Comparison of ENCODE assay signal across 18 cellular contexts in the genomic region with DNA sequence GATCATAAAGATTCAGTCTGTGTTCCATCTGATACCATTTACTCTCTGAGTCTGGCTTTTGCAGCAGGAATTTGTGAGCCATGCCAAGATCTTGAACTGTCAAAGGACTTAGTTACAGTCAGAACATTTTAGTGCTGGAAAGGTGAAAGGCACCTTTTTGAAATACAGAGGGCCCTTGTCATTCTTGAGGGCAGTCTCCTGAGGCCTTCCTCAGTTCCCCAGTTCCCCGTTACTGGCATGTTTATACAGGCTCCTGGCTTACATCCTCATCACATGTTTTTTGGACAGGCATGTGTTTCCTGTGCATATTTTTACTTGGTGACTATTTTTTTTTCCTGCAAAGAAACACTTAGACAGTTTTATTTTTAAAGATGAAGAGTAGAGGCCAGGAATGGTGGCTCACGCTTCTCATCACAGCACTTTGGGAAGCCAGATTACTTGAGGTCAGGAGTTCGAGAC. TPM values are rescaled to one million over a fixed set of nuclear protein-coding genes. Genes with fewer than 3 reads are reported as not detected.
DNase-seq lines count a peak whose midpoint lies in the region; ATAC-seq and TF ChIP-seq lines count a peak whose summit lies in the region.
"Had no signal": no experiment of that assay in that cellular context is flagged by ENCODE, and none has a peak within 500 bp of the region (broad histone marks: within the 10 kb centered on the region; RNA-seq: fewer than 3 reads in every experiment).

No MANE protein-coding gene starts in this region.

- H3K4me3 Mint-ChIP-seq in endothelial cell (ENCODE audit: unreplicated experiment) = no peak overlapping the region
- no peak overlapping the region for H3K4me3 Mint-ChIP-seq in progenitor cell of endocrine pancreas (ENCODE audit: low read depth)

- WGBS in heart right ventricle, 2 donors = 49 to 57% methylated on average over 3 of the region's 3 CpGs

- H3K27me3 ChIP-seq in heart right ventricle = no peaks in the 10 kb centered on the region
- no peaks in the 10 kb centered on the region for H3K27me3 ChIP-seq in uterus
- H3K27me3 ChIP-seq: brain microvascular endothelial cell, SJCRH30, tibial nerve had no signal

- peaks cover 16% of the 10 kb centered on the region for H3K4me1 Mint-ChIP-seq in endothelial cell (ENCODE audit: unreplicated experiment)
- no peaks in the 10 kb centered on the region for H3K4me1 Mint-ChIP-seq in progenitor cell of endocrine pancreas (ENCODE audit: low read depth)

- H3K27ac ChIP-seq in heart right ventricle (peak overlapping the region in 7 of 10 donors; percentile 2 to 57 (median 35)), uterus (peak overlapping the region; percentile 8 to 75)
- H3K27ac ChIP-seq: brain microvascular endothelial cell, SJCRH30, tibial nerve had no signal

- ATAC-seq in heart right ventricle (peak in 7 of 8 donors; percentile 42 to 78 (median 72)), Right ventricle myocardium inferior (no peak)

- H3K4me1 ChIP-seq in heart right ventricle = peaks cover 0 to 14% (median 4%) of the 10 kb centered on the region in 9 donors
- no peaks in the 10 kb centered on the region for H3K4me1 ChIP-seq in uterus
- H3K4me1 ChIP-seq: SJCRH30, tibial nerve had no signal

- H3K9me3 ChIP-seq in heart right ventricle (no peaks in the 10 kb centered on the region), uterus (no peaks in the 10 kb centered on the region)
- H3K9me3 ChIP-seq: SJCRH30, tibial nerve had no signal

- H3K27me3 Mint-ChIP-seq in endothelial cell (ENCODE audit: unreplicated experiment) (peaks cover 4% of the 10 kb centered on the region), progenitor cell of endocrine pancreas (no peaks in the 10 kb centered on the region)

- H3K27ac Mint-ChIP-seq in endothelial cell (ENCODE audit: unreplicated experiment) (peak overlapping the region; percentile 80), progenitor cell of endocrine pancreas (no peak overlapping the region)

- H3K36me3 Mint-ChIP-seq in endothelial cell (ENCODE audit: low read depth, unreplicated experiment) = no peaks in the 10 kb centered on the region
- H3K36me3 Mint-ChIP-seq in progenitor cell of endocrine pancreas (ENCODE audit: insufficient read depth) = peaks cover 2% of the 10 kb centered on the region

- no peaks in the 10 kb centered on the region for H3K36me3 ChIP-seq in heart right ventricle
- H3K36me3 ChIP-seq in uterus = no peaks in the 10 kb centered on the region
- H3K36me3 ChIP-seq: brain microvascular endothelial cell, SJCRH30, tibial nerve had no signal

- H3K9me3 Mint-ChIP-seq in endothelial cell (ENCODE audit: unreplicated experiment) = no peaks in the 10 kb centered on the region
- H3K9me3 Mint-ChIP-seq in progenitor cell of endocrine pancreas (ENCODE audit: low read depth) = no peaks in the 10 kb centered on the region

- TF ChIP-seq POLR2A in uterus (IDR thresholded peaks at IDR 0.05) = no peak

- TF ChIP-seq CTCF in heart right ventricle (IDR thresholded peaks at IDR 0.05) = no peak
- TF ChIP-seq CTCF in endothelial cell (IDR thresholded peaks at IDR 0.05; ENCODE audit: unreplicated experiment) = no peak
- no peak for TF ChIP-seq CTCF in uterus (IDR thresholded peaks at IDR 0.05)
- TF ChIP-seq CTCF in progenitor cell of endocrine pancreas (IDR thresholded peaks at IDR 0.05; ENCODE audit: unreplicated experiment) = no peak

- peak in 1 of 2 donors; percentile 21 for DNase-seq in heart right ventricle
- no peak for DNase-seq in Right ventricle myocardium inferior (ENCODE audit: missing footprints)
- DNase-seq in endothelial cell (ENCODE audit: low spot score) = no peak
- peak; percentile 88 to 90 for DNase-seq in lung microvascular endothelial cell (ENCODE audit: low read depth in 2 of 2)
- DNase-seq in uterus = peak in 1 of 2 donors; percentile 39
- no peak for DNase-seq in NCI-H446 (lab: John Stamatoyannopoulos, UW)
- no peak for DNase-seq in progenitor cell of endocrine pancreas (ENCODE audit: low spot score, unreplicated experiment)
- DNase-seq in EL = no peak
- DNase-seq: activated CD4-positive, alpha-beta T cell treated with anti-CD3 and anti-CD28 coated beads for 4 hours; activated CD8-positive, alpha-beta memory T cell treated with anti-CD3 and anti-CD28 coated beads, Interleukin-2, amount 50 U/mL, for 48 hours; activated naive CD4-positive, alpha-beta T cell; brain microvascular endothelial cell; midbrain; MV-4-11; NCI-H526 treated with DMSO at 0.1 percent for 48 hours; SJCRH30; stimulated activated CD4-positive, alpha-beta T cell treated with anti-CD3 and anti-CD28 coated beads, Interleukin-4, amount 100 ng/mL, for 24 hours had no signal

- H3K4me3 ChIP-seq in heart right ventricle (no peak overlapping the region), uterus (no peak overlapping the region)
- H3K4me3 ChIP-seq: SJCRH30, tibial nerve had no signal

- intact Hi-C loops in heart right ventricle (cut with DNase I) (loop anchor here in 5 of 10 donors (5.0 to 10.0 kb wide), 6 partner anchors 286 to 596 kb away; no protein-coding TSS in a partner anchor), Right ventricle myocardium inferior (cut with DNase I) (loop anchor here (10.0 kb wide), 1 partner anchor 206 kb away; no protein-coding TSS in a partner anchor), uterus (cut with DNase I; ENCODE audit: low total_unique reads) (loop anchor here (10.0 kb wide), 1 partner anchor 446 kb away; no protein-coding TSS in a partner anchor)

RNA-seq across cellular contexts. Expression of gene CFAP54, which starts 21.0 kb away (rescaled TPM):
- under 1 TPM in 9 of 10 donors, not detected in 1; 0.08 to 0.35 (median 0.27) TPM for total RNA-seq in heart right ventricle
- polyA plus RNA-seq in heart right ventricle = under 1 TPM in 1 of 2 donors, not detected in 1; 0.07 TPM
- total RNA-seq in Right ventricle myocardium inferior = 0.22 TPM
- total RNA-seq in endothelial cell (ENCODE audit: unreplicated experiment) = 2.5 TPM
- 7.8 and 9.7 TPM in 2 replicates for total RNA-seq in lung microvascular endothelial cell
- 10 to 100 TPM in 1 of 4 donors, 1 to 10 TPM in 3; 1.3 to 14.2 (median 6.2) TPM for total RNA-seq in uterus
- total RNA-seq in progenitor cell of endocrine pancreas = 5.9 TPM in 2 replicates

Comparison
In these comparisons a context has a peak if more than half of its experiments do, and no peak if none do; other contexts are left out.
1. DNase-seq: peak in lung microvascular endothelial cell (2 of 2); none in Right ventricle myocardium inferior (single experiment), endothelial cell (single experiment), NCI-H446 (0 of 2), progenitor cell of endocrine pancreas (single experiment) and EL (single experiment).